8 cellular contexts compared by ENCODE assay signal in the genomic region with DNA sequence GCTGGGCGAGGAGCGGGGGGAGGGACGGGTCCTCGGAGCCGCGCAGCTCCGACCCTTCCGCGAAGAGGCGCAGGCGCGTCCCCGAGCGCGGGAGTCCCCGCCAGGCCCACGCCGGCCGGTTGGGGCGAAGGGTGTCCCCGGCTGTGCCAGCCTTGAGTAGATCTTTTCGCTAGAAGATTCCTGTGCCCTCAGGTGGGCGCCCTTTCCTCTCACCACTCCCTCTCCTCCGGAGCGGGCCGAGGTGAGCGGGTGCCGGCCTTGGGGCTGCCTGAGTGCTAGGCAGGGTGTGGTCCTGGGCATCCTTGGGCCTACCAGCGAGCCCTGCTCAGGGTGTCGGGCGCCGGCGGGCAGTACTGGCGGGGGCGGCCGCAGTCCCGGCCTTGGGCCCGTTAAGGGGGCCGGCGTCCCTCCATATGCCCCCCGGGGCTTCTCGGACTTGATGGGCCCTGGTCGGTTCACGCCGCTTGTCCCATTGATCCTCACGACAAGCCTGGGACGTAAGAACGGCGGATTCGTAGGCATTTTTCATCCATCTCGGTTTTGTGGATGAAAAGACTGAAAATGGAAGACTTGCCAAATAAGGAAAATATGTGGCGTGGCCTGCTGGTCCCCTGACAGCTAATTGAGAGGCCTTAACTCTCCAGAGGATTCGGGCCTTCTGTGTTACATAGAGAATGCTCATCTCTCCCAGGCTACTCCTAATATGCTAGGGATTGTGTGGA. TPM values are rescaled to one million over a fixed set of nuclear protein-coding genes. Genes with fewer than 3 reads are reported as not detected.
DNase-seq lines count a peak whose midpoint lies in the region; ATAC-seq and TF ChIP-seq lines count a peak whose summit lies in the region.

No MANE protein-coding gene starts in this region.

- POLR2A ChIA-PET in HCT116 (lab: Charles Lee), result no interaction called here

- H3K36me3 ChIP-seq in HCT116 (ENCODE audit: control insufficient read depth in 1 of 2, insufficient read depth in 2 of 2, low read length in 2 of 2), result no peaks in the 10 kb centered on the region
- H3K36me3 ChIP-seq in Loucy (ENCODE audit: insufficient read depth, low read length), result no peaks in the 10 kb centered on the region
- H3K36me3 ChIP-seq in iPS DF 6.9 (ENCODE audit: control insufficient read depth, insufficient read depth, low read length), result 0 out of 2 replicates have a peak, but pooled peaks cover 3% of the 10 kb centered on the region
- peaks cover 0 to 9% (median 0%) of the 10 kb centered on the region in 4 donors for H3K36me3 ChIP-seq in sigmoid colon

- peak overlapping the region; percentile 32 for H2AFZ ChIP-seq in HCT116 (ENCODE audit: low read depth, low read length, poor library complexity, severe bottlenecking)
- peak overlapping the region; percentile 87 for H2AFZ ChIP-seq in Loucy (ENCODE audit: low read length)

- peak overlapping the region; percentile 78 to 89 for H3K4me3 ChIP-seq in HCT116 (replicated peaks in 1 of 2; ENCODE audit: low read depth in 1 of 2, low read length in 2 of 2)
- peak overlapping the region; percentile 93 for H3K4me3 ChIP-seq in Loucy (ENCODE audit: low read length, poor library complexity, severe bottlenecking)
- H3K4me3 ChIP-seq in astrocyte of the cerebellum (ENCODE audit: low read depth, low read length), result peak overlapping the region; percentile 88
- peak overlapping the region; percentile 96 for H3K4me3 ChIP-seq in iPS DF 6.9 (ENCODE audit: low read length)
- peak overlapping the region; percentile 77 to 99 (median 88) for H3K4me3 ChIP-seq in sigmoid colon

- no TSS peak for BruUV-seq in HCT116 (replicated peaks; lab: Mats Ljungman, UMichigan)

- RAD21 ChIA-PET in HCT116 (lab: Charles Lee; ENCODE audit: low non-redundant PET in 1 of 2, low total read pairs in 2 of 2, uncharacterized antibody in 2 of 2, unreplicated experiment in 2 of 2), result interaction anchor here in 1 of 2 experiments (1.2 kb wide), 1 partner anchor 146 kb away, joined by 3 read pairs; a partner anchor contains a TSS

- H3K27ac ChIP-seq in HCT116 (ENCODE audit: low read depth, low read length) (peak overlapping the region; percentile 86), iPS DF 6.9 (ENCODE audit: low read length) (no peak overlapping the region), sigmoid colon (peak overlapping the region; percentile 95 to 99 (median 97))

- TF ChIP-seq POLR2A in HCT116 (IDR thresholded peaks at IDR 0.05; ENCODE audit: borderline replicate concordance, extremely low read depth, insufficient read depth, insufficient read length) (no peak), sigmoid colon (IDR thresholded peaks at IDR 0.05) (peak in 1 of 2 donors; percentile 19)

- peaks cover 53% of the 10 kb centered on the region for H3K79me2 ChIP-seq in HCT116 (ENCODE audit: insufficient read depth, low read length)
- peaks cover 56% of the 10 kb centered on the region for H3K79me2 ChIP-seq in Loucy (ENCODE audit: insufficient read depth, low read length)

- H3K27me3 ChIP-seq in HCT116 (ENCODE audit: insufficient read depth, low read length), result no peaks in the 10 kb centered on the region
- no peaks in the 10 kb centered on the region for H3K27me3 ChIP-seq in Loucy (ENCODE audit: insufficient read depth, low read length, poor library complexity, severe bottlenecking)
- no peaks in the 10 kb centered on the region for H3K27me3 ChIP-seq in iPS DF 6.9 (ENCODE audit: control insufficient read depth, insufficient read depth, low read length)
- no peaks in the 10 kb centered on the region for H3K27me3 ChIP-seq in sigmoid colon

- TF ChIP-seq EP300 in sigmoid colon (IDR thresholded peaks at IDR 0.05), result no peak

- TF ChIP-seq RAD21 in HCT116 (IDR thresholded peaks at IDR 0.05; ENCODE audit: low read depth), result no peak

- H3K9ac ChIP-seq in HCT116 (ENCODE audit: low read length) (peak overlapping the region; percentile 90), Loucy (ENCODE audit: low read depth, low read length, poor library complexity, severe bottlenecking) (peak overlapping the region; percentile 96)

- intact Hi-C loops in HCT116 (cut with micrococcal nuclease), result no loop called here
- intact Hi-C loops in sigmoid colon (cut with DNase I), result loop anchor here (2.0 to 10.0 kb wide), 4 partner anchors 41 to 271 kb away; a partner anchor contains a TSS

- TF ChIP-seq CTCF in GM10266 (IDR thresholded peaks at IDR 0.05; ENCODE audit: control insufficient read depth, insufficient read depth, low read depth, missing control alignments), result no peak
- no peak for TF ChIP-seq CTCF in HCT116 (IDR thresholded peaks at IDR 0.05 in 2 of 3, conservative IDR thresholded peaks at IDR 0.05 in 1 of 3; ENCODE audit: borderline replicate concordance in 1 of 3, insufficient read depth in 1 of 3, low read depth in 2 of 3, low read length in 2 of 3)
- TF ChIP-seq CTCF in Loucy (conservative IDR thresholded peaks at IDR 0.05; ENCODE audit: low read length), result peak; percentile 26
- TF ChIP-seq CTCF in astrocyte of the cerebellum (IDR thresholded peaks at IDR 0.05; ENCODE audit: low read depth, low read length, missing control alignments), result no peak
- TF ChIP-seq CTCF in sigmoid colon (IDR thresholded peaks at IDR 0.05), result no peak

- peak; percentile 78 for ATAC-seq in HCT116

- in situ Hi-C loops in astrocyte of the cerebellum (cut with HindIII; ENCODE audit: low sequenced_read_pairs), result no loop called here

- no peaks in the 10 kb centered on the region for H3K9me2 ChIP-seq in HCT116 (ENCODE audit: insufficient read depth)
- H3K9me2 ChIP-seq in Loucy (replicated peaks; ENCODE audit: low read depth, low read length), result no peaks in the 10 kb centered on the region

- peak overlapping the region; percentile 90 for H3K4me2 ChIP-seq in HCT116 (ENCODE audit: low read length)
- peak overlapping the region; percentile 81 for H3K4me2 ChIP-seq in Loucy (ENCODE audit: low read depth, low read length, poor library complexity, severe bottlenecking)

- DNase-seq in GM10266 (ENCODE audit: extremely low spot score), result peak; percentile 74
- no peak for DNase-seq in HCT116 (ENCODE audit: low read depth, low spot score)
- DNase-seq in T-helper 2 cell, result peak; percentile 24 to 69 (median 39)
- no peak for DNase-seq in astrocyte of the cerebellum (ENCODE audit: low read depth)
- DNase-seq in iPS DF 6.9 (ENCODE audit: low read depth, low spot score), result no peak
- peak; percentile 75 for DNase-seq in sigmoid colon
- DNase-seq in cortex of kidney (lab: John Stamatoyannopoulos, UW), result no peak

- H3K9me3 ChIP-seq in HCT116 (ENCODE audit: control insufficient read depth in 1 of 2, insufficient read depth in 1 of 2, low read depth in 1 of 2, low read length in 2 of 2), result no peaks in the 10 kb centered on the region
- H3K9me3 ChIP-seq in Loucy (ENCODE audit: insufficient read depth, low read depth, low read length), result no peaks in the 10 kb centered on the region; the same call in 1 of the 2 replicates
- no peaks in the 10 kb centered on the region for H3K9me3 ChIP-seq in iPS DF 6.9 (ENCODE audit: control insufficient read depth, insufficient read depth, low read length)
- H3K9me3 ChIP-seq in sigmoid colon, result no peaks in the 10 kb centered on the region

- peaks cover 2 to 23% of the 10 kb centered on the region in 2 experiments; a peak in 3 of 4 replicates for H3K4me1 ChIP-seq in HCT116 (ENCODE audit: control insufficient read depth in 1 of 2, insufficient read depth in 2 of 2, low read length in 2 of 2)
- H3K4me1 ChIP-seq in Loucy (ENCODE audit: insufficient read depth, low read length, poor library complexity, severe bottlenecking), result peaks cover 36% of the 10 kb centered on the region
- H3K4me1 ChIP-seq in iPS DF 6.9 (ENCODE audit: control insufficient read depth, insufficient read depth, low read length), result 0 out of 2 replicates have a peak, but pooled peaks cover 1% of the 10 kb centered on the region
- H3K4me1 ChIP-seq in sigmoid colon, result peaks cover 0 to 47% (median 39%) of the 10 kb centered on the region in 4 donors

- CTCF ChIA-PET in HCT116 (lab: Charles Lee), result no interaction called here

- H4K20me1 ChIP-seq in HCT116 (ENCODE audit: insufficient read depth) (no peaks in the 10 kb centered on the region), Loucy (ENCODE audit: insufficient read depth, low read length, poor library complexity, severe bottlenecking) (peaks cover 42% of the 10 kb centered on the region)

- WGBS in iPS DF 6.9 (ENCODE audit: insufficient coverage, insufficient read length), result no CpG with 5 or more reads among the region's 53 CpGs
- WGBS in sigmoid colon, 2 donors, result 3 to 6% methylated on average over 53 of the region's 53 CpGs

- H3F3A ChIP-seq in Loucy (ENCODE audit: low read depth), result no peaks in the 10 kb centered on the region

TF ChIP-seq in HCT116, 20 proteins besides CTCF, POLR2A, EP300 and RAD21:
- TF ChIP-seq SIN3A (IDR thresholded peaks at IDR 0.05; ENCODE audit: low read depth) (peak; percentile 32; the same call in 1 of the 2 replicates), ZFX (IDR thresholded peaks at IDR 0.05) (peak; percentile 95), FOSL1 (IDR thresholded peaks at IDR 0.05; ENCODE audit: low read depth) (no peak), ELF1 (IDR thresholded peaks at IDR 0.05; ENCODE audit: borderline replicate concordance, low read depth) (no peak), CBX3 (IDR thresholded peaks at IDR 0.05; ENCODE audit: low read depth) (no peak), TCF7L2 (IDR thresholded peaks at IDR 0.05; ENCODE audit: borderline replicate concordance, extremely low read depth, insufficient read depth, insufficient read length) (no peak), JUND (IDR thresholded peaks at IDR 0.05) (no peak), EZH2phosphoT487 (IDR thresholded peaks at IDR 0.05; ENCODE audit: borderline replicate concordance) (no peak), SRF (IDR thresholded peaks at IDR 0.05; ENCODE audit: low read depth) (peak; percentile 97), EGR1 (IDR thresholded peaks at IDR 0.05; ENCODE audit: low read depth) (peak; percentile 59), POLR2AphosphoS5 (IDR thresholded peaks at IDR 0.05; ENCODE audit: low read depth, low read length) (no peak)
- TF ChIP-seq, protein P1, sequence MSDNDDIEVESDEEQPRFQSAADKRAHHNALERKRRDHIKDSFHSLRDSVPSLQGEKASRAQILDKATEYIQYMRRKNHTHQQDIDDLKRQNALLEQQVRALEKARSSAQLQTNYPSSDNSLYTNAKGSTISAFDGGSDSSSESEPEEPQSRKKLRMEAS (IDR thresholded peaks at IDR 0.05), result peak; percentile 55

RNA-seq across cellular contexts. Expression of a gene that starts 0.7 kb away (rescaled TPM):
- total RNA-seq in HCT116 (2021; ENCODE audit: unreplicated experiment) (23.1 TPM), sigmoid colon (100 to 1,000 TPM in 2 of 4 donors, 10 to 100 TPM in 2; 84.6 to 111 (median 105) TPM)
- 7.6 and 10.7 TPM in 2 replicates for polyA plus RNA-seq in HCT116 (2012)
- 10 to 100 TPM in 2 of 3 donors, 1 to 10 TPM in 1; 4.8 to 24.2 (median 12.3) TPM for polyA plus RNA-seq in sigmoid colon

Comparison
In these comparisons a context has a peak if more than half of its experiments do, and no peak if none do; other contexts are left out.
1. DNase-seq: peak in GM10266 (single experiment), T-helper 2 cell (5 of 5) and sigmoid colon (single experiment); none in HCT116 (single experiment), astrocyte of the cerebellum (single experiment), iPS DF 6.9 (single experiment) and cortex of kidney (single experiment).
2. Peak in every context shown above with its lines, with median percentiles within 50 percentile points of each other: H3K4me3 ChIP-seq.